ENCODE assay signal across 30 cellular contexts in genomic region chr2:30963184-30963583, GRCh38.
"Had no signal": no experiment of that assay in that cellular context is flagged by ENCODE, and none has a peak within 500 bp of the region (broad histone marks: within the 10 kb centered on the region; RNA-seq: fewer than 3 reads in every experiment).

No MANE protein-coding gene starts in this region.

- H3K27me3 ChIP-seq: brain microvascular endothelial cell had no signal

- H3K4me3 ChIP-seq: coronary artery, dorsolateral prefrontal cortex had no signal

- H3K27ac Mint-ChIP-seq: activated CD8-positive, alpha-beta T cell treated with anti-CD3 and anti-CD28 coated beads for 36 hours; activated naive CD8-positive, alpha-beta T cell; activated T-helper 17 cell treated with anti-CD3 and anti-CD28 coated beads, Interleukin-2, amount 50 U/mL, for 72 hours; dendritic cell treated with granulocyte-macrophage colony-stimulating factor and Interleukin-4, amounts not matched to agents 40 ng/mL and 50 ng/mL, for 4 days; endodermal cell; T-helper 2 cell treated with Interferon-gamma antibody and Interleukin-4, amounts not matched to agents 5 μg/mL and 100 μg/mL, for 36 hours had no signal

- ATAC-seq: activated CD8-positive, alpha-beta T cell treated with anti-CD3 and anti-CD28 coated beads for 36 hours; activated T-cell treated with anti-CD3 and anti-CD28 coated beads, Interleukin-2, amount 50 U/mL, for 4 hours; activated T-helper 17 cell treated with anti-CD3 and anti-CD28 coated beads, Interleukin-2, amount 50 U/mL, for 72 hours; esophagus mucosa had no signal

- H3K27ac ChIP-seq: brain microvascular endothelial cell, coronary artery, dorsolateral prefrontal cortex had no signal

- DNase-seq: activated CD4-positive, alpha-beta T cell treated with anti-CD3 and anti-CD28 coated beads for 1 hour; activated CD4-positive, alpha-beta T cell treated with anti-CD3 and anti-CD28 coated beads for 4 hours; activated CD4-positive, alpha-beta T cell treated with anti-CD3 and anti-CD28 coated beads, Interleukin-2, amount 50 U/mL, for 1 hour; activated CD4-positive, alpha-beta T cell treated with anti-CD3 and anti-CD28 coated beads, Interleukin-2, amount 50 U/mL, for 48 hours; activated CD8-positive, alpha-beta memory T cell treated with anti-CD3 and anti-CD28 coated beads for 24 hours; activated CD8-positive, alpha-beta T cell treated with anti-CD3 and anti-CD28 coated beads for 36 hours; activated effector memory CD4-positive, alpha-beta T cell treated with Interleukin-2 at 50 U/mL for 16 hours; activated gamma-delta T cell treated with Interleukin-2 at 50 U/mL for 16 hours; activated naive CD4-positive, alpha-beta T cell treated with anti-CD3 and anti-CD28 coated beads, Interleukin-2, amount 50 U/mL, for 16 hours; activated naive CD4-positive, alpha-beta T cell treated with Interleukin-2 at 50 U/mL for 16 hours; activated T-cell treated with anti-CD3 and anti-CD28 coated beads, Interleukin-2, amount 50 U/mL, for 4 hours; amniotic stem cell; anterior cingulate cortex; brain microvascular endothelial cell; dorsolateral prefrontal cortex; effector memory CD4-positive, alpha-beta T cell; endodermal cell; head of caudate nucleus; hippocampal formation; T1000 had no signal

- H3K4me3 Mint-ChIP-seq: activated CD8-positive, alpha-beta T cell treated with anti-CD3 and anti-CD28 coated beads for 36 hours; activated naive CD8-positive, alpha-beta T cell; activated T-cell treated with anti-CD3 and anti-CD28 coated beads, Interleukin-2, amount 50 U/mL, for 4 hours; activated T-helper 17 cell treated with anti-CD3 and anti-CD28 coated beads, Interleukin-2, amount 50 U/mL, for 72 hours; central memory CD8-positive, alpha-beta T cell; dendritic cell treated with granulocyte-macrophage colony-stimulating factor and Interleukin-4, amounts not matched to agents 40 ng/mL and 50 ng/mL, for 4 days; endodermal cell; T-helper 2 cell treated with Interferon-gamma antibody and Interleukin-4, amounts not matched to agents 5 μg/mL and 100 μg/mL, for 36 hours had no signal

- H3K27me3 Mint-ChIP-seq: activated CD8-positive, alpha-beta T cell treated with anti-CD3 and anti-CD28 coated beads for 36 hours; activated naive CD8-positive, alpha-beta T cell; dendritic cell treated with granulocyte-macrophage colony-stimulating factor and Interleukin-4, amounts not matched to agents 40 ng/mL and 50 ng/mL, for 4 days had no signal

- FAIRE-seq: astrocyte, bronchial epithelial cell, frontal cortex had no signal

- H3K36me3 ChIP-seq: brain microvascular endothelial cell had no signal

- H3K36me3 Mint-ChIP-seq: activated naive CD8-positive, alpha-beta T cell had no signal

- H3K4me1 Mint-ChIP-seq: activated T-helper 17 cell treated with anti-CD3 and anti-CD28 coated beads, Interleukin-2, amount 50 U/mL, for 72 hours; central memory CD8-positive, alpha-beta T cell had no signal

- H3K9me3 Mint-ChIP-seq: activated CD8-positive, alpha-beta T cell treated with anti-CD3 and anti-CD28 coated beads for 36 hours; activated T-cell treated with anti-CD3 and anti-CD28 coated beads, Interleukin-2, amount 50 U/mL, for 4 hours; activated T-helper 17 cell treated with anti-CD3 and anti-CD28 coated beads, Interleukin-2, amount 50 U/mL, for 72 hours; central memory CD8-positive, alpha-beta T cell; dendritic cell treated with granulocyte-macrophage colony-stimulating factor and Interleukin-4, amounts not matched to agents 40 ng/mL and 50 ng/mL, for 4 days; endodermal cell; T-helper 2 cell treated with Interferon-gamma antibody and Interleukin-4, amounts not matched to agents 5 μg/mL and 100 μg/mL, for 36 hours had no signal
